In genomic region chr1:167631386-167631941, GRCh38 we compare ENCODE assay signal across 9 cellular contexts. TPM values are rescaled to one million over a fixed set of nuclear protein-coding genes. Genes with fewer than 3 reads are reported as not detected.
DNase-seq lines count a peak whose midpoint lies in the region; ATAC-seq and TF ChIP-seq lines count a peak whose summit lies in the region.
"Had no signal": no experiment of that assay in that cellular context is flagged by ENCODE, and none has a peak within 500 bp of the region (broad histone marks: within the 10 kb centered on the region; RNA-seq: fewer than 3 reads in every experiment).

No MANE protein-coding gene starts in this region.

- ATAC-seq in CD8-positive, alpha-beta T cell, result no peak
- no peak for ATAC-seq in psoas muscle
- ATAC-seq in HG02678 (IDR thresholded peaks at IDR 0.05; ENCODE audit: unreplicated experiment), result no peak
- no peak for ATAC-seq in HG02840 (IDR thresholded peaks at IDR 0.05; ENCODE audit: low FRiP score, unreplicated experiment)

- no peaks in the 10 kb centered on the region for H3K27me3 ChIP-seq in CD8-positive, alpha-beta T cell (ENCODE audit: insufficient read depth, low read length)
- no peaks in the 10 kb centered on the region for H3K27me3 ChIP-seq in psoas muscle (ENCODE audit: insufficient read depth in 3 of 3, low read length in 2 of 3)

- peaks cover 42% of the 10 kb centered on the region for H3K36me3 Mint-ChIP-seq in CD8-positive, alpha-beta T cell
- peaks cover 50% of the 10 kb centered on the region for H3K36me3 Mint-ChIP-seq in dendritic cell treated with granulocyte-macrophage colony-stimulating factor and Interleukin-4, amounts not matched to agents 40 ng/mL and 50 ng/mL, for 4 days (ENCODE audit: low read depth)

- peaks cover 78% of the 10 kb centered on the region for H3K4me1 ChIP-seq in CD8-positive, alpha-beta T cell (ENCODE audit: insufficient read depth, low read length)
- H3K4me1 ChIP-seq in psoas muscle, result peaks cover 56% of the 10 kb centered on the region

- 61 to 70% (median 69%) methylated on average over 3 of the region's 3 CpGs for WGBS in psoas muscle, 3 donors

- H3K4me3 ChIP-seq in CD8-positive, alpha-beta T cell (ENCODE audit: low read depth, low read length), result peak overlapping the region; percentile 77
- peak overlapping the region; percentile 87 for H3K4me3 ChIP-seq in psoas muscle

- H3K27me3 Mint-ChIP-seq in CD8-positive, alpha-beta T cell (ENCODE audit: low read depth), result no peaks in the 10 kb centered on the region
- H3K27me3 Mint-ChIP-seq in dendritic cell treated with granulocyte-macrophage colony-stimulating factor and Interleukin-4, amounts not matched to agents 40 ng/mL and 50 ng/mL, for 4 days, result no peaks in the 10 kb centered on the region

- DNase-seq in CD8-positive, alpha-beta T cell, result no peak
- DNase-seq in psoas muscle (no peak), islet precursor cell (no peak), AML-193 (lab: John Stamatoyannopoulos, UW) (no peak)

- peaks cover 10% of the 10 kb centered on the region for H3K36me3 ChIP-seq in CD8-positive, alpha-beta T cell (ENCODE audit: insufficient read depth, low read length)
- peaks cover 36% of the 10 kb centered on the region for H3K36me3 ChIP-seq in KOPT-K1 (ENCODE audit: insufficient read depth, low read length)
- H3K36me3 ChIP-seq in psoas muscle (ENCODE audit: insufficient read depth in 1 of 2, low read depth in 1 of 2), result no peaks in the 10 kb centered on the region

- peak overlapping the region; percentile 67 for H3K27ac ChIP-seq in CD8-positive, alpha-beta T cell (ENCODE audit: low read depth, low read length)
- H3K27ac ChIP-seq in KOPT-K1 (ENCODE audit: low read depth, low read length, poor library complexity, severe bottlenecking) (peak overlapping the region; percentile 100), psoas muscle (peak overlapping the region; percentile 97)

- H3K4me3 Mint-ChIP-seq in CD8-positive, alpha-beta T cell, result peak overlapping the region; percentile 95
- H3K4me3 Mint-ChIP-seq in dendritic cell treated with granulocyte-macrophage colony-stimulating factor and Interleukin-4, amounts not matched to agents 40 ng/mL and 50 ng/mL, for 4 days, result peak overlapping the region; percentile 75

- peaks cover 82% of the 10 kb centered on the region for H3K4me1 Mint-ChIP-seq in CD8-positive, alpha-beta T cell (ENCODE audit: low read depth)
- peaks cover 81% of the 10 kb centered on the region for H3K4me1 Mint-ChIP-seq in dendritic cell treated with granulocyte-macrophage colony-stimulating factor and Interleukin-4, amounts not matched to agents 40 ng/mL and 50 ng/mL, for 4 days (ENCODE audit: low read depth)

- intact Hi-C loops in CD8-positive, alpha-beta T cell (cut with DNase I, micrococcal nuclease), result loop anchor here (2.0 to 10.0 kb wide), 3 partner anchors 83 to 757 kb away; partner anchors contain the start of gene TADA1 (in 1 of the 2)
- intact Hi-C loops in dendritic cell treated with granulocyte-macrophage colony-stimulating factor and Interleukin-4, amounts not matched to agents 40 ng/mL and 50 ng/mL, for 4 days (cut with micrococcal nuclease), result loop anchor here (2.0 to 5.0 kb wide), 2 partner anchors 31 to 69 kb away; no protein-coding TSS in a partner anchor
- intact Hi-C loops in psoas muscle (cut with DNase I), result loop anchor here (5.0 kb wide), 1 partner anchor 56 kb away; no protein-coding TSS in a partner anchor

- H3K27ac Mint-ChIP-seq in CD8-positive, alpha-beta T cell, result peak overlapping the region; percentile 97
- H3K27ac Mint-ChIP-seq in dendritic cell treated with granulocyte-macrophage colony-stimulating factor and Interleukin-4, amounts not matched to agents 40 ng/mL and 50 ng/mL, for 4 days, result peak overlapping the region; percentile 81

- no peak for TF ChIP-seq CTCF in CD8-positive, alpha-beta T cell (IDR thresholded peaks at IDR 0.05)
- no peak for TF ChIP-seq CTCF in psoas muscle (IDR thresholded peaks at IDR 0.05)

- POLR2A ChIA-PET in CD8-positive, alpha-beta T cell (lab: Charles Lee), result interaction anchor here (0.6 to 10.0 kb wide), 10 partner anchors 9 to 177 kb away, joined by 3 to 86 read pairs (median 4); no protein-coding TSS in a partner anchor

- H3K9me3 ChIP-seq in CD8-positive, alpha-beta T cell (ENCODE audit: low read length), result no peaks in the 10 kb centered on the region
- H3K9me3 ChIP-seq in KOPT-K1 (ENCODE audit: insufficient read depth, low read length, poor library complexity, severe bottlenecking) (no peaks in the 10 kb centered on the region), psoas muscle (no peaks in the 10 kb centered on the region)

- H3K9me3 Mint-ChIP-seq in CD8-positive, alpha-beta T cell, result no peaks in the 10 kb centered on the region
- no peaks in the 10 kb centered on the region for H3K9me3 Mint-ChIP-seq in dendritic cell treated with granulocyte-macrophage colony-stimulating factor and Interleukin-4, amounts not matched to agents 40 ng/mL and 50 ng/mL, for 4 days

- CTCF ChIA-PET in CD8-positive, alpha-beta T cell (lab: Charles Lee), result interaction anchor here (1.0 to 4.4 kb wide), 6 partner anchors 14 to 85 kb away, joined by 3 to 59 read pairs (median 6); no protein-coding TSS in a partner anchor

RNA-seq across cellular contexts. Expression of gene RCSD1, which starts 1.4 kb away (rescaled TPM):
- 10 to 100 TPM; 42.4 to 44.3 TPM for total RNA-seq in CD8-positive, alpha-beta T cell
- 10 to 100 TPM in 3 of 4 donors, 1 to 10 TPM in 1; 9.9 to 34.2 (median 23.1) TPM for total RNA-seq in psoas muscle
- 10 to 100 TPM in 2 of 3 donors, 1 to 10 TPM in 1; 3.9 to 13.7 (median 10.4) TPM for polyA plus RNA-seq in psoas muscle
- total RNA-seq: epithelial cell of proximal tubule had no signal
